19 cellular contexts compared by ENCODE assay signal in the genomic region with DNA sequence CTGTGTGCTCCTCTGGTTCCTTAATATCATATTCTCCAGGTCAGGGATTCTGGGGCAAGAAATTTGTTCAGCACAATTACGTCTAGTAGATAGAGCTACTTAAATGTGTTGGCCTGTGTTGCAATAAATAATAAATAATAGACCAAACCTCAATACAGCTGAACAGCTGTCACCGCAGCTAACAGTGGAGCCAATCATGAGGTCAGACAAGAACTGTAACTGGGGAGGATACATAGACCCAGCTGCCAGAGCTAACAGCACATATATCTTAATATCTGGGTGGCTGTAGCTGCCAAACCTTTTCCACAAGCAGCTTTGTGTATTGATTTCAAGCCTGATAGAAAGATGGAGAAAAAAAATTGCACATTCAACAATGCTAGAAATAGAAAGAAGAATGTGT.
DNase-seq lines count a peak whose midpoint lies in the region; ATAC-seq and TF ChIP-seq lines count a peak whose summit lies in the region.
"Had no signal": no experiment of that assay in that cellular context is flagged by ENCODE, and none has a peak within 500 bp of the region (broad histone marks: within the 10 kb centered on the region; RNA-seq: fewer than 3 reads in every experiment).

No MANE protein-coding gene starts in this region.

- H3K27ac ChIP-seq in SJCRH30 = peak overlapping the region; percentile 24
- H3K27ac ChIP-seq: 22Rv1; A549; BLaER1 treated with 17β-estradiol and CSF1 and Interleukin-3, amounts not matched to agents 10 nM and 100 nM; C4-2B had no signal

- ATAC-seq in GM19328 (IDR thresholded peaks at IDR 0.05; ENCODE audit: unreplicated experiment) = no peak
- no peak for ATAC-seq in GM19023 (IDR thresholded peaks at IDR 0.05; ENCODE audit: unreplicated experiment)
- ATAC-seq: A549; CD8-positive, alpha-beta T cell had no signal

- no peaks in the 10 kb centered on the region for H3K36me3 ChIP-seq in SJCRH30

- H3K9me3 ChIP-seq in SJCRH30 (replicated peaks) = peaks cover 11% of the 10 kb centered on the region; the same call in 1 of the 2 replicates
- H3K9me3 ChIP-seq: A549 had no signal

- H3K4me1 ChIP-seq in SJCRH30 = peaks cover 13% of the 10 kb centered on the region; the same call in 1 of the 2 replicates
- H3K4me1 ChIP-seq: A549; BLaER1 treated with 17β-estradiol and CSF1 and Interleukin-3, amounts not matched to agents 10 nM and 100 nM; Caco-2 had no signal

- H3K27me3 ChIP-seq in SJCRH30 = no peaks in the 10 kb centered on the region
- H3K27me3 ChIP-seq: BLaER1 treated with 17β-estradiol and CSF1 and Interleukin-3, amounts not matched to agents 10 nM and 100 nM had no signal

- H3K4me3 ChIP-seq in SJCRH30 (no peak overlapping the region), fibroblast of mammary gland (ENCODE audit: control insufficient read depth, low read depth, low read length) (no peak overlapping the region)
- H3K4me3 ChIP-seq: A549; BLaER1 treated with 17β-estradiol and CSF1 and Interleukin-3, amounts not matched to agents 10 nM and 100 nM had no signal

- DNase-seq in DMS 273 (lab: John Stamatoyannopoulos, UW; ENCODE audit: unreplicated experiment) (peak; percentile 3), DMS 273 treated with DMSO at 0.1 percent for 48 hours (lab: John Stamatoyannopoulos, UW) (no peak), SJCRH30 (peak; percentile 72 to 83), fibroblast of mammary gland (ENCODE audit: low read depth) (peak; percentile 2), retina (peak; percentile 16), medulla oblongata (ENCODE audit: extremely low spot score) (no peak)
- DNase-seq: AML-193; Caco-2; Calu3; CD4-positive, alpha-beta T cell; CD8-positive, alpha-beta T cell; DMS79 treated with DMSO at 0.1 percent for 48 hours; GF-D8 had no signal

- TF ChIP-seq CTCF in fibroblast of mammary gland (conservative IDR thresholded peaks at IDR 0.05; ENCODE audit: control insufficient read depth, insufficient read depth, low read depth, low read length) = no peak

Comparison
In these comparisons a context has a peak if more than half of its experiments do, and no peak if none do; other contexts are left out.
1. DNase-seq: peak in DMS 273 (single experiment), SJCRH30 (2 of 2), fibroblast of mammary gland (single experiment) and retina (single experiment); none in DMS 273 treated with DMSO at 0.1 percent for 48 hours (single experiment) and medulla oblongata (single experiment).